In the genomic region with DNA sequence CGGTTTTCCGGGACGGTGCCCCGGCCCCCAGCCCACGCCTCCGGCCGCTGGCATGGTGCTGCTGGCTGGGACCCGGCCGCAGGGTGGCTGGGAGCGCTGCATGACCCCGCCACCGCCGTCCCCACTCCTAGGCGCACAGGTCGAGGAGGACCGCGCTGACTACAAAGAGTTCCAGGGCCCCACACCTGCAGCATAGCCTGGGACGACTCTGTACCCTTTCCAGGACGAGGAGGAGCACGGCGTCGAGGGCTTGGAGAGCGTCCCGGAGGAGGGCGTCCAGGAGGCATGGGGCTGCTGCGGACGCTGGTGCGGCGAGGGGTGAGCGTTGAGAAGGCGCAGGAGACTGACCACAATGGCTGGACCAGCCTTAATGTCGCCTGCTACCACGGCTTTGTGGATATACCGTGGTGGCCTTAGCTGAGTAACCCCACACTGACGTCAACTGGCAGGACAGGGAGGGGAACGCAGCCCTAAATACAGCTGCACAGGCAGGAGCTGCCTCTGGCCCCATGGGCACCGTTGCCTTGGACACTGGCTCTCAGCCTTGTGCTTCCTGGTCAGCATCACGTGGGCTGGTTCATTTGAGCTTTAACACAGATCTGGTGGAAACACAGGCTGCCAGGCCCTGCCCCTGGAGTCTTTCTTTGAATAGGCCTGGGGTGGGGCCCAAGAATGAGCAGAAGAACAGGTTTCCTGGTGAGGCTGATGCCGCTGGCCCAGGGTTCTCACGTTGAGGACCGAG, we compare ENCODE assay signal across 8 cellular contexts. TPM values are rescaled to one million over a fixed set of nuclear protein-coding genes. Genes with fewer than 3 reads are reported as not detected.
DNase-seq lines count a peak whose midpoint lies in the region; ATAC-seq and TF ChIP-seq lines count a peak whose summit lies in the region.

No MANE protein-coding gene starts in this region.

- POLR2A ChIA-PET in Panc1 (lab: Charles Lee) = no interaction called here

- in situ Hi-C loops in Panc1 (cut with HindIII; ENCODE audit: low pct_unique_long_range_greater_than_20kb, low sequenced_read_pairs) = no loop called here

- H3K36me3 ChIP-seq in Panc1 (ENCODE audit: control insufficient read depth, insufficient read depth, low read length) = no peaks in the 10 kb centered on the region
- peaks cover 0 to 14% of the 10 kb centered on the region in 2 donors for H3K36me3 ChIP-seq in gastroesophageal sphincter
- H3K36me3 ChIP-seq in spleen = peaks cover 0 to 6% (median 0%) of the 10 kb centered on the region in 6 donors

- intact Hi-C loops in Panc1 (cut with micrococcal nuclease; ENCODE audit: unreplicated experiment) (no loop called here), spleen (cut with DNase I; ENCODE audit: low total_unique reads) (no loop called here)

- TF ChIP-seq EP300 in gastroesophageal sphincter (IDR thresholded peaks at IDR 0.05) = no peak

- DNase-seq in DMS 273 (lab: John Stamatoyannopoulos, UW; ENCODE audit: unreplicated experiment) (peak; percentile 42), DMS 273 treated with DMSO at 0.1 percent for 48 hours (lab: John Stamatoyannopoulos, UW) (no peak), Panc1 (ENCODE audit: low read depth, low spot score) (no peak), spleen (no peak)
- no peak for DNase-seq in effector CD8-positive, alpha-beta T cell (lab: John Stamatoyannopoulos, UW)

- TF ChIP-seq CTCF in Panc1 (IDR thresholded peaks at IDR 0.05) (no peak), gastroesophageal sphincter (IDR thresholded peaks at IDR 0.05) (no peak), spleen (IDR thresholded peaks at IDR 0.05 in 8 of 11, conservative IDR thresholded peaks at IDR 0.05 in 3 of 11) (no peak)

- peak overlapping the region; percentile 78 to 79 for H3K4me3 ChIP-seq in Panc1 (ENCODE audit: low read depth in 2 of 2, low read length in 2 of 2)
- peak overlapping the region; percentile 82 to 84 for H3K4me3 ChIP-seq in gastroesophageal sphincter
- peak overlapping the region in 6 of 8 donors; percentile 42 to 91 (median 65) for H3K4me3 ChIP-seq in spleen

- CTCF ChIA-PET in Panc1 (lab: Charles Lee) = no interaction called here

- H3K27me3 ChIP-seq in Panc1 (ENCODE audit: control insufficient read depth, insufficient read depth, low read length) = no peaks in the 10 kb centered on the region
- no peaks in the 10 kb centered on the region for H3K27me3 ChIP-seq in gastroesophageal sphincter
- peaks cover 0 to 12% (median 0%) of the 10 kb centered on the region in 7 donors for H3K27me3 ChIP-seq in spleen (replicated peaks in 1 of 7)

- H3K9me3 ChIP-seq in Panc1 (ENCODE audit: control insufficient read depth, insufficient read depth, low read depth, low read length) = no peaks in the 10 kb centered on the region
- no peaks in the 10 kb centered on the region for H3K9me3 ChIP-seq in gastroesophageal sphincter
- no peaks in the 10 kb centered on the region for H3K9me3 ChIP-seq in spleen

- BruUV-seq in Panc1 (replicated peaks; lab: Mats Ljungman, UMichigan) = TSS peak; percentile 76

- no peak for ATAC-seq in Panc1
- no peak for ATAC-seq in gastroesophageal sphincter
- ATAC-seq in GM21423 (IDR thresholded peaks at IDR 0.05; ENCODE audit: unreplicated experiment) = no peak
- ATAC-seq in GM19395 (IDR thresholded peaks at IDR 0.05; ENCODE audit: unreplicated experiment) = no peak

- H3K27ac ChIP-seq in Panc1 (ENCODE audit: low read length) (peak overlapping the region; percentile 88), gastroesophageal sphincter (peak overlapping the region in 3 of 4 donors; percentile 84 to 90 (median 86)), spleen (peak overlapping the region in 1 of 8 donors; percentile 75)

- H3K4me1 ChIP-seq in Panc1 (ENCODE audit: control insufficient read depth, insufficient read depth, low read length) (peaks cover 9% of the 10 kb centered on the region), gastroesophageal sphincter (peaks cover 0 to 33% (median 11%) of the 10 kb centered on the region in 3 donors), spleen (peaks cover 0 to 31% (median 16%) of the 10 kb centered on the region in 6 donors)

- WGBS in gastroesophageal sphincter (ENCODE audit: low coverage in 1 of 2), 2 donors = 53 to 89% methylated on average over 5 to 12 of the region's 41 CpGs
- 83 to 93% (median 90%) methylated on average over 36 to 41 of the region's 41 CpGs for WGBS in spleen, 5 donors

- TF ChIP-seq POLR2A in gastroesophageal sphincter (IDR thresholded peaks at IDR 0.05) (no peak), spleen (IDR thresholded peaks at IDR 0.05) (no peak)

RNA-seq across cellular contexts. Expression of gene TRIM43B, which starts 40.9 kb away (rescaled TPM):
- total RNA-seq in Panc1 (2021; ENCODE audit: unreplicated experiment) (not detected), gastroesophageal sphincter (not detected), spleen (not detected)
- polyA plus RNA-seq in Panc1 (2012; ENCODE audit: insufficient read length) = not detected
- polyA plus RNA-seq in spleen = not detected
